ENCODE assay signal across 16 cellular contexts in genomic region chr12:32739279-32739678, GRCh38.
"Had no signal": no experiment of that assay in that cellular context is flagged by ENCODE, and none has a peak within 500 bp of the region (broad histone marks: within the 10 kb centered on the region; RNA-seq: fewer than 3 reads in every experiment).

No MANE protein-coding gene starts in this region.

- H3K4me3 ChIP-seq: hepatocyte, thoracic aorta, vagina had no signal

- ATAC-seq: activated T-cell treated with anti-CD3 and anti-CD28 coated beads, Interleukin-2, amount 50 U/mL, for 4 hours; foreskin keratinocyte; WTC11 had no signal

- H3K4me1 ChIP-seq: foreskin keratinocyte, vagina had no signal

- H3K9me3 ChIP-seq: thoracic aorta, vagina had no signal

- DNase-seq: activated CD8-positive, alpha-beta memory T cell treated with anti-CD3 and anti-CD28 coated beads, Interleukin-2, amount 50 U/mL, for 48 hours; activated naive CD4-positive, alpha-beta T cell treated with Interleukin-2 at 50 U/mL for 16 hours; activated T-cell treated with anti-CD3 and anti-CD28 coated beads, Interleukin-2, amount 50 U/mL, for 4 hours; effector CD8-positive, alpha-beta T cell; foreskin keratinocyte; immature natural killer cell; nephron progenitor cell; nucleus accumbens; stimulated activated CD4-positive, alpha-beta T cell treated with anti-CD3 and anti-CD28 coated beads, Interleukin-4, amount 100 ng/mL, for 24 hours; stimulated activated naive CD4-positive, alpha-beta T cell treated with Interleukin-2 at 50 U/mL for 16 hours; T-helper 1 cell; T-helper 9 cell had no signal

- H3K27ac ChIP-seq: foreskin keratinocyte, hepatocyte, thoracic aorta, vagina had no signal

- H3K27me3 ChIP-seq: foreskin keratinocyte, hepatocyte, vagina had no signal
